ENCODE assay signal across 8 cellular contexts in the genomic region with DNA sequence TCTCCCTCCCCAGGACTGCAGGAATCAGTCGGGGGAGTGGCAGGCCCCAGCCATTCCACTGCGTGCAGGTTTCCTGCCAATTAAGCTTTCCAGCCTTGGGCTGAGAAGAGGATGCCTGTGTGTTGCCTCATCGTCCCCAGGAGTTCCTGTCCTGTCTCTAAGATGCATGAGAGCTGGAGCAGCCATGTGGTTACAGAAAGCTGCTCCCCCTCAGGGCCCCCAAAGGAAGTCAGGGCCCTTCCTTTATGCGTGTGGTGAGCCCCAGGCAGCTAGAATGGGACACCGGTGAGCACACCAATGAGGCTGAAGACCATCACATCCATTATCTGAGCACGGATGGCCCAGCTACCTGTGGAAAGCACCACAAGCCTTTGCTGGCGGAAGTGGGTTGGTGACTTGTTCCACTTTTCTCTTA.
A peak's percentile ranks its signal among the peaks of the same experiment; 100 is the strongest.
DNase-seq lines count a peak whose midpoint lies in the region; ATAC-seq and TF ChIP-seq lines count a peak whose summit lies in the region.
"Not testable (repeated sequence)": the region's sequence is repeated elsewhere in the genome, so short reads cannot be mapped to it uniquely, and the experiment has no call there.

No MANE protein-coding gene starts in this region.

- peak overlapping the region; percentile 89 for H3K27ac Mint-ChIP-seq in stimulated activated memory B cell treated with anti-CD40 and anti-IgM and Interleukin-4, amounts not matched to agents 10 μg/mL and 1 μg/mL and 100 μg/mL, for 72 hours

- not testable (repeated sequence) for H3K9me3 Mint-ChIP-seq in stimulated activated memory B cell treated with anti-CD40 and anti-IgM and Interleukin-4, amounts not matched to agents 10 μg/mL and 1 μg/mL and 100 μg/mL, for 72 hours

- H3K27ac ChIP-seq in DND-41 (ENCODE audit: low read length) = not testable (repeated sequence)
- H3K27ac ChIP-seq in KOPT-K1 (ENCODE audit: low read depth, low read length, poor library complexity, severe bottlenecking) = peak overlapping the region; percentile 69

- H3K4me3 Mint-ChIP-seq in stimulated activated memory B cell treated with anti-CD40 and anti-IgM and Interleukin-4, amounts not matched to agents 10 μg/mL and 1 μg/mL and 100 μg/mL, for 72 hours = not testable (repeated sequence)

- not testable (repeated sequence) for H3K9ac ChIP-seq in DND-41 (ENCODE audit: low read depth, low read length)

- H3K4me3 ChIP-seq in DND-41 (ENCODE audit: low read depth in 1 of 2, low read length in 2 of 2) = not testable (repeated sequence)

- not testable (repeated sequence) for H3K27me3 ChIP-seq in DND-41 (ENCODE audit: insufficient read depth, low read length, poor library complexity)

- not testable (repeated sequence) for H3K4me2 ChIP-seq in DND-41 (ENCODE audit: insufficient read depth, low read length)

- H3K79me2 ChIP-seq in DND-41 (ENCODE audit: insufficient read depth, low read length) = not testable (repeated sequence)

- H4K20me1 ChIP-seq in DND-41 (ENCODE audit: insufficient read depth, low read length) = not testable (repeated sequence)

- not testable (repeated sequence) for H3K4me1 Mint-ChIP-seq in stimulated activated memory B cell treated with anti-CD40 and anti-IgM and Interleukin-4, amounts not matched to agents 10 μg/mL and 1 μg/mL and 100 μg/mL, for 72 hours

- H3K27me3 Mint-ChIP-seq in stimulated activated memory B cell treated with anti-CD40 and anti-IgM and Interleukin-4, amounts not matched to agents 10 μg/mL and 1 μg/mL and 100 μg/mL, for 72 hours = not testable (repeated sequence)

- not testable (repeated sequence) for TF ChIP-seq CTCF in DND-41 (IDR thresholded peaks at IDR 0.05; ENCODE audit: borderline replicate concordance, extremely low read depth, low read length, poor library complexity, severe bottlenecking)

- not testable (repeated sequence) for H3K36me3 ChIP-seq in DND-41 (ENCODE audit: insufficient read depth, low read length); KOPT-K1 (ENCODE audit: insufficient read depth, low read length)

- not testable (repeated sequence) for H3K9me3 ChIP-seq in DND-41 (ENCODE audit: insufficient read depth, low read length, severe bottlenecking); KOPT-K1 (ENCODE audit: insufficient read depth, low read length, poor library complexity, severe bottlenecking)

- not testable (repeated sequence) for H3K36me3 Mint-ChIP-seq in stimulated activated memory B cell treated with anti-CD40 and anti-IgM and Interleukin-4, amounts not matched to agents 10 μg/mL and 1 μg/mL and 100 μg/mL, for 72 hours

- DNase-seq in DND-41 (peak; percentile 60), activated gamma-delta T cell treated with Interleukin-2 at 50 U/mL for 16 hours (peak; percentile 35), islet precursor cell (peak; percentile 63)

- H3K4me1 ChIP-seq in DND-41 (ENCODE audit: insufficient read depth, low read length) = not testable (repeated sequence)

- not testable (repeated sequence) for H2AFZ ChIP-seq in DND-41 (ENCODE audit: low read depth, low read length)

- ATAC-seq in DND-41 (ENCODE audit: insufficient read depth, low read depth) (peak; percentile 76), GM21381 (IDR thresholded peaks at IDR 0.05; ENCODE audit: unreplicated experiment) (peak; percentile 57), HG03108 (IDR thresholded peaks at IDR 0.05; ENCODE audit: unreplicated experiment) (peak; percentile 50), SK-N-SH treated with all-trans-retinoic acid at 6 μM for 48 hours (peak; percentile 27; the same call in 2 of the 3 replicates)
- ATAC-seq in stimulated activated memory B cell treated with anti-CD40 and anti-IgM and Interleukin-4, amounts not matched to agents 10 μg/mL and 1 μg/mL and 100 μg/mL, for 72 hours = peak; percentile 84

Comparison
In these comparisons a context has a peak if more than half of its experiments do, and no peak if none do; other contexts are left out.
1. ATAC-seq: peak in every context shown above with its lines; median percentile 84 in stimulated activated memory B cell treated with anti-CD40 and anti-IgM and Interleukin-4, amounts not matched to agents 10 μg/mL and 1 μg/mL and 100 μg/mL, for 72 hours; 76 in DND-41; 57 in GM21381; 50 in HG03108; 27 in SK-N-SH treated with all-trans-retinoic acid at 6 μM for 48 hours.